ENCODE assay signal across 33 cellular contexts in genomic region chr18:61774846-61775245, GRCh38.
"Had no signal": no experiment of that assay in that cellular context is flagged by ENCODE, and none has a peak within 500 bp of the region (broad histone marks: within the 10 kb centered on the region; RNA-seq: fewer than 3 reads in every experiment).

No MANE protein-coding gene starts in this region.

- H3K9me3 ChIP-seq: breast epithelium had no signal

- DNase-seq: activated effector memory CD4-positive, alpha-beta T cell treated with anti-CD3 and anti-CD28 coated beads, Interleukin-2, amount 50 U/mL, for 16 hours; activated effector memory CD4-positive, alpha-beta T cell treated with Interleukin-2 at 50 U/mL for 16 hours; activated gamma-delta T cell; activated gamma-delta T cell treated with Interleukin-2 at 50 U/mL for 16 hours; activated naive CD4-positive, alpha-beta T cell; activated naive CD4-positive, alpha-beta T cell treated with anti-CD3 and anti-CD28 coated beads for 36 hours; activated naive CD4-positive, alpha-beta T cell treated with anti-CD3 and anti-CD28 coated beads, Interleukin-2, amount 10 ng/mL, durations not matched to agents 7 days and 5 days; activated naive CD4-positive, alpha-beta T cell treated with anti-CD3 and anti-CD28 coated beads, Interleukin-2, amount 50 U/mL, for 16 hours; activated naive CD4-positive, alpha-beta T cell treated with Interleukin-2 at 50 U/mL for 16 hours; activated naive CD8-positive, alpha-beta T cell treated with anti-CD3 and anti-CD28 coated beads for 36 hours; activated naive CD8-positive, alpha-beta T cell treated with anti-CD3 and anti-CD28 coated beads, Interleukin-2, amount 10 ng/mL, durations not matched to agents 7 days and 5 days; activated naive CD8-positive, alpha-beta T cell treated with anti-CD3 and anti-CD28 coated beads, Interleukin-2, amount 50 U/mL, for 24 hours; activated T-cell treated with anti-CD3 and anti-CD28 coated beads, Interleukin-2, amount 50 U/mL, for 4 hours; activated T-cell treated with anti-CD3 and anti-CD28 coated beads, Interleukin-2, amount 50 U/mL, for 48 hours; activated T-cell treated with anti-CD3 and anti-CD28 coated beads, Interleukin-2, amount 50 U/mL, for 72 hours; adrenal gland; amniotic stem cell; amygdala; anterior cingulate cortex; aorta; body of pancreas; brain microvascular endothelial cell; caudate nucleus; central memory CD4-positive, alpha-beta T cell; cerebellar nuclear complex had no signal

- FAIRE-seq: astrocyte, bronchial epithelial cell, colon had no signal

- H3K4me3 ChIP-seq: adrenal gland, ascending aorta, body of pancreas, breast epithelium, cardiac muscle cell had no signal

- H3K36me3 ChIP-seq: adrenal gland, ascending aorta, brain microvascular endothelial cell, breast epithelium, cardiac muscle cell had no signal

- H3K4me1 ChIP-seq: ascending aorta, breast epithelium had no signal

- H3K27me3 ChIP-seq: adrenal gland, ascending aorta, body of pancreas, brain microvascular endothelial cell, breast epithelium, cardiac muscle cell had no signal

- ATAC-seq: activated naive CD4-positive, alpha-beta T cell treated with anti-CD3 and anti-CD28 coated beads, Interleukin-2, amount 50 U/mL, for 72 hours; activated naive CD8-positive, alpha-beta T cell treated with anti-CD3 and anti-CD28 coated beads, Interleukin-2, amount 50 U/mL, for 24 hours; activated T-cell treated with anti-CD3 and anti-CD28 coated beads, Interleukin-2, amount 50 U/mL, for 4 hours; activated T-cell treated with anti-CD3 and anti-CD28 coated beads, Interleukin-2, amount 50 U/mL, for 72 hours; activated T-helper 17 cell treated with anti-CD3 and anti-CD28 coated beads, Interleukin-2, amount 50 U/mL, for 72 hours; body of pancreas had no signal

- H3K27ac ChIP-seq: adrenal gland, ascending aorta, body of pancreas, brain microvascular endothelial cell, breast epithelium, cardiac muscle cell had no signal
